In the genomic region with DNA sequence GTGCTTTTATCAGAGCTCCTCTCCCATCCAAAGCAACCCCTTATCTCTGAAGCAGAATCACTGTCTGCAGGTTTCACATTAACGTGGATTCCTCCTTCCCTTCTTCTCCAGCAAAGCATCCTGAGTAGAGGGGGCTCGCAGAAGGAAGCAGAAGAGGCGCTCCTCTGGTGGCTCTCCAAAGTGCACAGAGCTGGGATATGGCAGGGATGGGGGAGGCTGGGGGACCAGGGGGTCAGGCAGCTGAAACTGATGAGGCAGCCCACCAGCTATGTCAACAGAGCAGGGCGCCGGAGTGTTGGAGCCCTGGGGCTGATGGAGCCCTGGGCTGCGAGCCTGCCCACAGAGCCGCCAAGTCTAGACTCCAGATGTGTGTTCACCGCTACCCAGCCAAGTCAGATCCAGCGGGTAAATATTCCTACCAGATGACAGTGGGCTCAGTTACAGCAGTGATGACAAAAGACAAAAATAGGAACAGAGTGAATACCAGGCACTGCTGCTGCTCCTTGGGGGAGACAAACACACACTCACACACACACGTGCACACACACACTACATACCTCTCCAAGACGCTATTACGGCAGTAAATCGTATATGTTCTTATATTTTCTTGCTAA, we compare ENCODE assay signal across 11 cellular contexts.
DNase-seq lines count a peak whose midpoint lies in the region; ATAC-seq lines count a peak whose summit lies in the region.
"Had no signal": no experiment of that assay in that cellular context is flagged by ENCODE, and none has a peak within 500 bp of the region (broad histone marks: within the 10 kb centered on the region; RNA-seq: fewer than 3 reads in every experiment).

No MANE protein-coding gene starts in this region.

- CTCF ChIA-PET in activated CD8-positive, alpha-beta memory T cell treated with anti-CD3 and anti-CD28 coated beads, Interleukin-2, amount 10 ng/mL, durations not matched to agents 7 days and 5 days (lab: Charles Lee), result interaction anchor here (0.6 kb wide), 1 partner anchor 158 kb away, joined by 3 read pairs; no protein-coding TSS in a partner anchor

- no peak for ATAC-seq in activated CD8-positive, alpha-beta memory T cell treated with anti-CD3 and anti-CD28 coated beads, Interleukin-2, amount 10 ng/mL, durations not matched to agents 7 days and 5 days
- ATAC-seq in HG02588 (IDR thresholded peaks at IDR 0.05; ENCODE audit: unreplicated experiment) (no peak), HG02870 (IDR thresholded peaks at IDR 0.05; ENCODE audit: unreplicated experiment) (no peak)

- peaks cover 8% of the 10 kb centered on the region for H3K4me1 Mint-ChIP-seq in activated CD8-positive, alpha-beta memory T cell treated with anti-CD3 and anti-CD28 coated beads, Interleukin-2, amount 10 ng/mL, durations not matched to agents 7 days and 5 days

- H3K9me3 ChIP-seq in SJSA1 (replicated peaks), result no peaks in the 10 kb centered on the region

- H3K4me3 Mint-ChIP-seq in activated CD8-positive, alpha-beta memory T cell treated with anti-CD3 and anti-CD28 coated beads, Interleukin-2, amount 10 ng/mL, durations not matched to agents 7 days and 5 days, result no peak overlapping the region

- no peaks in the 10 kb centered on the region for H3K27me3 ChIP-seq in SJSA1 (replicated peaks)

- peak overlapping the region; percentile 61 for H3K27ac ChIP-seq in SJSA1

- H3K4me3 ChIP-seq in SJSA1 (no peak overlapping the region), skeletal muscle cell (ENCODE audit: low read depth, low read length) (no peak overlapping the region)

- H3K9me3 Mint-ChIP-seq in activated CD8-positive, alpha-beta memory T cell treated with anti-CD3 and anti-CD28 coated beads, Interleukin-2, amount 10 ng/mL, durations not matched to agents 7 days and 5 days (ENCODE audit: low read depth), result no peaks in the 10 kb centered on the region

- H3K36me3 ChIP-seq in SJSA1, result no peaks in the 10 kb centered on the region

- no peak overlapping the region for H3K27ac Mint-ChIP-seq in activated CD8-positive, alpha-beta memory T cell treated with anti-CD3 and anti-CD28 coated beads, Interleukin-2, amount 10 ng/mL, durations not matched to agents 7 days and 5 days

- DNase-seq in EH (ENCODE audit: low read depth) (peak; percentile 89), SJSA1 (ENCODE audit: low read depth in 1 of 2, low spot score in 2 of 2) (peak; percentile 74 to 77), cardiac septum (ENCODE audit: low spot score) (peak; percentile 86), skeletal muscle cell (ENCODE audit: low read depth) (peak; percentile 36)
- DNase-seq in activated CD8-positive, alpha-beta memory T cell treated with anti-CD3 and anti-CD28 coated beads, Interleukin-2, amount 10 ng/mL, durations not matched to agents 7 days and 5 days, result no peak
- no peak for DNase-seq in stimulated activated CD4-positive, alpha-beta T cell treated with anti-CD3 and anti-CD28 coated beads, Interleukin-2, amount 100 ng/mL, for 24 hours
- DNase-seq: activated CD4-positive, alpha-beta T cell treated with anti-CD3 and anti-CD28 coated beads, Interleukin-2, amount 50 U/mL, for 48 hours; effector CD4-positive, alpha-beta T cell; NCI-H187 had no signal

- H3K36me3 Mint-ChIP-seq in activated CD8-positive, alpha-beta memory T cell treated with anti-CD3 and anti-CD28 coated beads, Interleukin-2, amount 10 ng/mL, durations not matched to agents 7 days and 5 days, result peaks cover 1% of the 10 kb centered on the region

- intact Hi-C loops in cardiac septum (cut with DNase I), result loop anchor here (5.0 to 10.0 kb wide), 4 partner anchors 141 to 674 kb away; no protein-coding TSS in a partner anchor

- no peaks in the 10 kb centered on the region for H3K27me3 Mint-ChIP-seq in activated CD8-positive, alpha-beta memory T cell treated with anti-CD3 and anti-CD28 coated beads, Interleukin-2, amount 10 ng/mL, durations not matched to agents 7 days and 5 days

- H3K4me1 ChIP-seq in SJSA1 (replicated peaks), result peaks cover 30% of the 10 kb centered on the region

Comparison
In these comparisons a context has a peak if more than half of its experiments do, and no peak if none do; other contexts are left out.
1. DNase-seq: peak in EH (single experiment), SJSA1 (2 of 2), cardiac septum (single experiment) and skeletal muscle cell (single experiment); none in activated CD8-positive, alpha-beta memory T cell treated with anti-CD3 and anti-CD28 coated beads, Interleukin-2, amount 10 ng/mL, durations not matched to agents 7 days and 5 days (single experiment) and stimulated activated CD4-positive, alpha-beta T cell treated with anti-CD3 and anti-CD28 coated beads, Interleukin-2, amount 100 ng/mL, for 24 hours (0 of 2).